13 cellular contexts compared by ENCODE assay signal in genomic region chr13:52685806-52686205, GRCh38. TPM values are rescaled to one million over a fixed set of nuclear protein-coding genes. Genes with fewer than 3 reads are reported as not detected.
"Had no signal": no experiment of that assay in that cellular context is flagged by ENCODE, and none has a peak within 500 bp of the region (broad histone marks: within the 10 kb centered on the region; RNA-seq: fewer than 3 reads in every experiment).

No MANE protein-coding gene starts in this region.

RNA-seq across cellular contexts. Expression of gene CNMD, which starts 53.8 kb away (rescaled TPM):
- total RNA-seq: activated CD4-positive, alpha-beta T cell treated with anti-CD3 and anti-CD28 coated beads, Interleukin-2, amount 10 ng/mL, durations not matched to agents 24 days and 14 days; activated CD8-positive, alpha-beta memory T cell treated with anti-CD3 and anti-CD28 coated beads for 36 hours; activated CD8-positive, alpha-beta T cell treated with anti-CD3 and anti-CD28 coated beads for 36 hours; activated naive CD8-positive, alpha-beta T cell treated with anti-CD3 and anti-CD28 coated beads, Interleukin-2, amount 10 ng/mL, durations not matched to agents 7 days and 5 days; activated T-cell treated with anti-CD3 and anti-CD28 coated beads, Interleukin-2, amount 50 U/mL, for 72 hours; activated T-helper 2 cell treated with anti-CD3 and anti-CD28 coated beads, Interferon-gamma antibody, Interleukin-2, Interleukin-4, amounts not matched to agents 10 μg/mL and 5 μg/mL and 100 μg/mL, durations not matched to agents 14 hours and 24 hours and 36 hours; ascending aorta; LHCN-M2; PC-3; Peyer's patch; Right ventricle myocardium superior; T-helper 1 cell treated with Interleukin-12 subunit alpha and Interleukin-12 subunit beta and Interleukin-4 antibody, amounts not matched to agents 30 ng/mL and 1 ng/mL, for 36 hours; T-helper 2 cell treated with Interferon-gamma antibody and Interleukin-4, amounts not matched to agents 100 ng/mL and 5 ng/mL, for 36 hours had no signal
